In genomic region chr12:565161-565560, GRCh38 we compare ENCODE assay signal across 14 cellular contexts.
DNase-seq lines count a peak whose midpoint lies in the region; ATAC-seq and TF ChIP-seq lines count a peak whose summit lies in the region.
"Had no signal": no experiment of that assay in that cellular context is flagged by ENCODE, and none has a peak within 500 bp of the region (broad histone marks: within the 10 kb centered on the region; RNA-seq: fewer than 3 reads in every experiment).

No MANE protein-coding gene starts in this region.

- peak overlapping the region; percentile 61 for H3K27ac Mint-ChIP-seq in activated naive CD8-positive, alpha-beta T cell
- H3K27ac Mint-ChIP-seq in activated naive CD8-positive, alpha-beta T cell treated with anti-CD3 and anti-CD28 coated beads, Interleukin-2, amount 50 U/mL, for 24 hours, result no peak overlapping the region
- H3K27ac Mint-ChIP-seq in CD8-positive, alpha-beta memory T cell, result peak overlapping the region; percentile 71 to 97 (median 89)
- H3K27ac Mint-ChIP-seq in effector memory CD8-positive, alpha-beta T cell, result peak overlapping the region; percentile 95 to 97
- no peak overlapping the region for H3K27ac Mint-ChIP-seq in stimulated activated memory B cell treated with anti-CD40 and anti-IgM and Interleukin-4, amounts not matched to agents 10 μg/mL and 1 μg/mL and 100 μg/mL, for 72 hours

- H3K36me3 ChIP-seq in CD8-positive, alpha-beta memory T cell (ENCODE audit: insufficient read depth, low read length), result no peaks in the 10 kb centered on the region
- H3K36me3 ChIP-seq in neutrophil, result peaks cover 12% of the 10 kb centered on the region

- peak overlapping the region; percentile 62 for H3K4me3 ChIP-seq in CD8-positive, alpha-beta memory T cell (ENCODE audit: low read length)
- H3K4me3 ChIP-seq in neutrophil (ENCODE audit: low read depth in 1 of 2, low read length in 1 of 2), result no peak overlapping the region

- no peaks in the 10 kb centered on the region for H3K27me3 ChIP-seq in CD8-positive, alpha-beta memory T cell (ENCODE audit: insufficient read depth, low read length, poor library complexity, severe bottlenecking)
- H3K27me3 ChIP-seq in neutrophil, result no peaks in the 10 kb centered on the region

- no peaks in the 10 kb centered on the region for H3K27me3 Mint-ChIP-seq in activated naive CD8-positive, alpha-beta T cell
- no peaks in the 10 kb centered on the region for H3K27me3 Mint-ChIP-seq in activated naive CD8-positive, alpha-beta T cell treated with anti-CD3 and anti-CD28 coated beads, Interleukin-2, amount 50 U/mL, for 24 hours
- H3K27me3 Mint-ChIP-seq in CD8-positive, alpha-beta memory T cell, result no peaks in the 10 kb centered on the region
- H3K27me3 Mint-ChIP-seq in effector memory CD8-positive, alpha-beta T cell, result no peaks in the 10 kb centered on the region
- no peaks in the 10 kb centered on the region for H3K27me3 Mint-ChIP-seq in stimulated activated memory B cell treated with anti-CD40 and anti-IgM and Interleukin-4, amounts not matched to agents 10 μg/mL and 1 μg/mL and 100 μg/mL, for 72 hours

- H3K4me1 Mint-ChIP-seq in activated naive CD8-positive, alpha-beta T cell (ENCODE audit: low read depth), result peaks cover 73% of the 10 kb centered on the region
- peaks cover 55% of the 10 kb centered on the region for H3K4me1 Mint-ChIP-seq in activated naive CD8-positive, alpha-beta T cell treated with anti-CD3 and anti-CD28 coated beads, Interleukin-2, amount 50 U/mL, for 24 hours
- peaks cover 69 to 80% (median 75%) of the 10 kb centered on the region in 3 donors for H3K4me1 Mint-ChIP-seq in CD8-positive, alpha-beta memory T cell
- peaks cover 61 to 67% of the 10 kb centered on the region in 2 donors for H3K4me1 Mint-ChIP-seq in effector memory CD8-positive, alpha-beta T cell (ENCODE audit: low read depth in 2 of 2)
- peaks cover 33% of the 10 kb centered on the region for H3K4me1 Mint-ChIP-seq in stimulated activated memory B cell treated with anti-CD40 and anti-IgM and Interleukin-4, amounts not matched to agents 10 μg/mL and 1 μg/mL and 100 μg/mL, for 72 hours

- peaks cover 80% of the 10 kb centered on the region for H3K4me1 ChIP-seq in CD8-positive, alpha-beta memory T cell (ENCODE audit: insufficient read depth, low read length)
- H3K4me1 ChIP-seq in neutrophil (ENCODE audit: control insufficient read depth in 1 of 2, insufficient read depth in 1 of 2, low read depth in 1 of 2, low read length in 1 of 2), result peaks cover 53 to 59% of the 10 kb centered on the region in 2 experiments

- TF ChIP-seq CTCF in neutrophil (IDR thresholded peaks at IDR 0.05), result no peak

- H3K9me3 Mint-ChIP-seq in activated naive CD8-positive, alpha-beta T cell (ENCODE audit: low read depth), result no peaks in the 10 kb centered on the region
- H3K9me3 Mint-ChIP-seq in activated naive CD8-positive, alpha-beta T cell treated with anti-CD3 and anti-CD28 coated beads, Interleukin-2, amount 50 U/mL, for 24 hours, result no peaks in the 10 kb centered on the region
- no peaks in the 10 kb centered on the region for H3K9me3 Mint-ChIP-seq in CD8-positive, alpha-beta memory T cell
- no peaks in the 10 kb centered on the region for H3K9me3 Mint-ChIP-seq in effector memory CD8-positive, alpha-beta T cell
- H3K9me3 Mint-ChIP-seq in stimulated activated memory B cell treated with anti-CD40 and anti-IgM and Interleukin-4, amounts not matched to agents 10 μg/mL and 1 μg/mL and 100 μg/mL, for 72 hours, result no peaks in the 10 kb centered on the region

- no peak for DNase-seq in activated naive CD8-positive, alpha-beta T cell treated with anti-CD3 and anti-CD28 coated beads, Interleukin-2, amount 50 U/mL, for 24 hours
- no peak for DNase-seq in CD8-positive, alpha-beta memory T cell
- no peak for DNase-seq in effector memory CD8-positive, alpha-beta T cell
- DNase-seq: Kasumi-1, NCI-H1930, NCI-H2171 treated with DMSO at 0.1 percent for 48 hours, NCI-H774, SHP77 had no signal

- no peaks in the 10 kb centered on the region for H3K36me3 Mint-ChIP-seq in activated naive CD8-positive, alpha-beta T cell
- H3K36me3 Mint-ChIP-seq in activated naive CD8-positive, alpha-beta T cell treated with anti-CD3 and anti-CD28 coated beads, Interleukin-2, amount 50 U/mL, for 24 hours (ENCODE audit: low read depth), result no peaks in the 10 kb centered on the region
- no peaks in the 10 kb centered on the region for H3K36me3 Mint-ChIP-seq in CD8-positive, alpha-beta memory T cell
- peaks cover 3% of the 10 kb centered on the region for H3K36me3 Mint-ChIP-seq in effector memory CD8-positive, alpha-beta T cell (ENCODE audit: insufficient read depth)
- H3K36me3 Mint-ChIP-seq in stimulated activated memory B cell treated with anti-CD40 and anti-IgM and Interleukin-4, amounts not matched to agents 10 μg/mL and 1 μg/mL and 100 μg/mL, for 72 hours, result no peaks in the 10 kb centered on the region

- H3K4me3 Mint-ChIP-seq in activated naive CD8-positive, alpha-beta T cell, result peak overlapping the region; percentile 46
- no peak overlapping the region for H3K4me3 Mint-ChIP-seq in activated naive CD8-positive, alpha-beta T cell treated with anti-CD3 and anti-CD28 coated beads, Interleukin-2, amount 50 U/mL, for 24 hours
- peak overlapping the region; percentile 37 to 85 (median 66) for H3K4me3 Mint-ChIP-seq in CD8-positive, alpha-beta memory T cell
- H3K4me3 Mint-ChIP-seq in effector memory CD8-positive, alpha-beta T cell, result peak overlapping the region; percentile 81 to 83
- H3K4me3 Mint-ChIP-seq in stimulated activated memory B cell treated with anti-CD40 and anti-IgM and Interleukin-4, amounts not matched to agents 10 μg/mL and 1 μg/mL and 100 μg/mL, for 72 hours, result no peak overlapping the region

- no peak for ATAC-seq in activated naive CD8-positive, alpha-beta T cell treated with anti-CD3 and anti-CD28 coated beads, Interleukin-2, amount 50 U/mL, for 24 hours
- no peak for ATAC-seq in effector memory CD8-positive, alpha-beta T cell (replicated peaks)
- no peak for ATAC-seq in stimulated activated memory B cell treated with anti-CD40 and anti-IgM and Interleukin-4, amounts not matched to agents 10 μg/mL and 1 μg/mL and 100 μg/mL, for 72 hours
- no peak for ATAC-seq in GM18868 (IDR thresholded peaks at IDR 0.05; ENCODE audit: unreplicated experiment)
- ATAC-seq: HCT116, Panc1 had no signal

- CTCF ChIA-PET in CD8-positive, alpha-beta memory T cell (lab: Charles Lee), result interaction anchor here (0.9 to 5.0 kb wide), 2 partner anchors 11 to 17 kb away, joined by 4 to 34 read pairs; no protein-coding TSS in a partner anchor

- no peaks in the 10 kb centered on the region for H3K9me3 ChIP-seq in CD8-positive, alpha-beta memory T cell (ENCODE audit: low read length)
- H3K9me3 ChIP-seq in neutrophil, result no peaks in the 10 kb centered on the region

- POLR2A ChIA-PET in CD8-positive, alpha-beta memory T cell (lab: Charles Lee), result no interaction called here

- no peak overlapping the region for H3K27ac ChIP-seq in CD8-positive, alpha-beta memory T cell (ENCODE audit: low read depth, low read length)
- H3K27ac ChIP-seq in neutrophil, result peak overlapping the region; percentile 93

Comparison
In these comparisons a context has a peak if more than half of its experiments do, and no peak if none do; other contexts are left out.
1. H3K27ac Mint-ChIP-seq: peak in activated naive CD8-positive, alpha-beta T cell (single experiment), CD8-positive, alpha-beta memory T cell (8 of 8) and effector memory CD8-positive, alpha-beta T cell (2 of 2); none in activated naive CD8-positive, alpha-beta T cell treated with anti-CD3 and anti-CD28 coated beads, Interleukin-2, amount 50 U/mL, for 24 hours (single experiment) and stimulated activated memory B cell treated with anti-CD40 and anti-IgM and Interleukin-4, amounts not matched to agents 10 μg/mL and 1 μg/mL and 100 μg/mL, for 72 hours (single experiment).
2. H3K4me3 Mint-ChIP-seq: peak in activated naive CD8-positive, alpha-beta T cell (single experiment), CD8-positive, alpha-beta memory T cell (7 of 7) and effector memory CD8-positive, alpha-beta T cell (2 of 2); none in activated naive CD8-positive, alpha-beta T cell treated with anti-CD3 and anti-CD28 coated beads, Interleukin-2, amount 50 U/mL, for 24 hours (single experiment) and stimulated activated memory B cell treated with anti-CD40 and anti-IgM and Interleukin-4, amounts not matched to agents 10 μg/mL and 1 μg/mL and 100 μg/mL, for 72 hours (single experiment).